ENCODE assay signal across 8 cellular contexts in genomic region chr12:12357697-12358476, GRCh38. TPM values are rescaled to one million over a fixed set of nuclear protein-coding genes. Genes with fewer than 3 reads are reported as not detected.
DNase-seq lines count a peak whose midpoint lies in the region; ATAC-seq and TF ChIP-seq lines count a peak whose summit lies in the region.

No MANE protein-coding gene starts in this region.

- CTCF ChIA-PET in CD8-positive, alpha-beta T cell (lab: Charles Lee) = interaction anchor here (0.9 to 3.5 kb wide), 18 partner anchors 8 to 448 kb away, joined by 3 to 21 read pairs (median 4); partner anchors contain the start of genes DUSP16 and MANSC1

- in situ Hi-C loops in brain microvascular endothelial cell (cut with HindIII; ENCODE audit: low pct_ligation_motif_present, low sequenced_read_pairs) (no loop called here), transverse colon (cut with MboI; ENCODE audit: low pct_ligation_motif_present in 1 of 4, low pct_unique_long_range_greater_than_20kb in 1 of 4, low sequenced_read_pairs in 3 of 4) (loop anchor here in 1 of 4 donors (25.0 kb wide), 1 partner anchor 329 kb away; the partner anchor contains the start of gene GPR19)

- POLR2A ChIA-PET in CD8-positive, alpha-beta T cell (lab: Charles Lee) = interaction anchor here (0.6 to 4.4 kb wide), 28 partner anchors 8 to 386 kb away, joined by 3 to 43 read pairs (median 6); partner anchors contain the start of genes CDKN1B, CREBL2 and MANSC1

- 6 to 11% methylated on average over 6 to 13 of the region's 13 CpGs for WGBS in transverse colon (ENCODE audit: low coverage in 1 of 2), 2 donors

- intact Hi-C loops in CD8-positive, alpha-beta T cell (cut with DNase I, micrococcal nuclease) = loop anchor here (1.0 to 10.0 kb wide), 21 partner anchors 19 to 839 kb away; partner anchors contain the start of genes CDKN1B (in 1 of the 2), CREBL2 (in 1 of the 2), DDX47 (in 1 of the 2) and DUSP16 (in 1 of the 2)
- intact Hi-C loops in lower lobe of right lung (cut with DNase I) = no loop called here
- intact Hi-C loops in transverse colon (cut with DNase I; ENCODE audit: low total_unique reads) = no loop called here

- no peaks in the 10 kb centered on the region for H3K27me3 Mint-ChIP-seq in CD8-positive, alpha-beta T cell (ENCODE audit: low read depth)

- H3K4me3 Mint-ChIP-seq in CD8-positive, alpha-beta T cell = peak overlapping the region; percentile 90

- peaks cover 49% of the 10 kb centered on the region for H3K4me1 Mint-ChIP-seq in CD8-positive, alpha-beta T cell (ENCODE audit: low read depth)

- no peak for TF ChIP-seq CTCF in CD8-positive, alpha-beta T cell (IDR thresholded peaks at IDR 0.05)
- TF ChIP-seq CTCF in brain microvascular endothelial cell (IDR thresholded peaks at IDR 0.05; ENCODE audit: low read depth, low read length, missing control alignments) (no peak), lower lobe of right lung (IDR thresholded peaks at IDR 0.05) (no peak), transverse colon (IDR thresholded peaks at IDR 0.05) (no peak)

- H3K9me3 Mint-ChIP-seq in CD8-positive, alpha-beta T cell = no peaks in the 10 kb centered on the region

- H3K36me3 ChIP-seq in CD8-positive, alpha-beta T cell (ENCODE audit: insufficient read depth, low read length) = no peaks in the 10 kb centered on the region
- H3K36me3 ChIP-seq in brain microvascular endothelial cell (replicated peaks) (no peaks in the 10 kb centered on the region), lower lobe of right lung (peaks cover 3% of the 10 kb centered on the region), transverse colon (no peaks in the 10 kb centered on the region)

- peak; percentile 1 for ATAC-seq in CD8-positive, alpha-beta T cell
- ATAC-seq in GM21367 (IDR thresholded peaks at IDR 0.05; ENCODE audit: unreplicated experiment) (peak; percentile 0), lower lobe of right lung (no peak), HG02852 (IDR thresholded peaks at IDR 0.05; ENCODE audit: unreplicated experiment) (no peak), HG03460 (IDR thresholded peaks at IDR 0.05; ENCODE audit: unreplicated experiment) (no peak)

- peak overlapping the region; percentile 95 for H3K27ac ChIP-seq in CD8-positive, alpha-beta T cell (ENCODE audit: low read depth, low read length)
- H3K27ac ChIP-seq in brain microvascular endothelial cell (peak overlapping the region; percentile 53), lower lobe of right lung (peak overlapping the region; percentile 99), transverse colon (peak overlapping the region; percentile 98 to 99 (median 98))

- no peaks in the 10 kb centered on the region for H3K9me3 ChIP-seq in CD8-positive, alpha-beta T cell (ENCODE audit: low read length)
- H3K9me3 ChIP-seq in lower lobe of right lung = no peaks in the 10 kb centered on the region
- H3K9me3 ChIP-seq in transverse colon = no peaks in the 10 kb centered on the region

- no peak for TF ChIP-seq POLR2A in transverse colon (IDR thresholded peaks at IDR 0.05)

- peak overlapping the region; percentile 96 for H3K27ac Mint-ChIP-seq in CD8-positive, alpha-beta T cell

- DNase-seq in CD8-positive, alpha-beta T cell = no peak
- DNase-seq in NCI-H82 (lab: John Stamatoyannopoulos, UW) (peak; percentile 71), brain microvascular endothelial cell (peak; percentile 22), lower lobe of right lung (no peak), transverse colon (no peak)

- H3K4me1 ChIP-seq in CD8-positive, alpha-beta T cell (ENCODE audit: insufficient read depth, low read length) = peaks cover 31% of the 10 kb centered on the region
- H3K4me1 ChIP-seq in lower lobe of right lung (peaks cover 23% of the 10 kb centered on the region), transverse colon (peaks cover 0 to 28% (median 18%) of the 10 kb centered on the region in 4 donors)

- no peak for TF ChIP-seq EP300 in transverse colon (IDR thresholded peaks at IDR 0.05; ENCODE audit: low read depth)

- H3K27me3 ChIP-seq in CD8-positive, alpha-beta T cell (ENCODE audit: insufficient read depth, low read length) = no peaks in the 10 kb centered on the region
- H3K27me3 ChIP-seq in brain microvascular endothelial cell (replicated peaks) (no peaks in the 10 kb centered on the region), lower lobe of right lung (ENCODE audit: low read depth) (no peaks in the 10 kb centered on the region), transverse colon (no peaks in the 10 kb centered on the region)

- peaks cover 20% of the 10 kb centered on the region for H3K36me3 Mint-ChIP-seq in CD8-positive, alpha-beta T cell

- H3K4me3 ChIP-seq in CD8-positive, alpha-beta T cell (ENCODE audit: low read depth, low read length) = peak overlapping the region; percentile 83
- H3K4me3 ChIP-seq in brain microvascular endothelial cell (ENCODE audit: low read depth, low read length) (peak overlapping the region; percentile 90), lower lobe of right lung (peak overlapping the region; percentile 90), transverse colon (peak overlapping the region; percentile 77 to 90 (median 82))

RNA-seq across cellular contexts. Expression of gene BORCS5, which starts 1.0 kb away (rescaled TPM):
- total RNA-seq in CD8-positive, alpha-beta T cell = 10 to 100 TPM; 33.8 to 38.8 TPM
- 10.1 TPM for total RNA-seq in lower lobe of right lung
- 10 to 100 TPM in 3 of 4 donors, 1 to 10 TPM in 1; 8.5 to 52.7 (median 21.3) TPM for total RNA-seq in transverse colon

RNA-seq across cellular contexts. Expression of gene MANSC1, which starts 7.8 kb away (rescaled TPM):
- total RNA-seq in CD8-positive, alpha-beta T cell = not detected
- total RNA-seq in lower lobe of right lung = 23.7 TPM
- 10 to 100 TPM in 3 of 4 donors, 1 to 10 TPM in 1; 6.6 to 25.3 (median 19.4) TPM for total RNA-seq in transverse colon

Comparison
In these comparisons a context has a peak if more than half of its experiments do, and no peak if none do; other contexts are left out.
1. ATAC-seq: peak in CD8-positive, alpha-beta T cell (single experiment) and GM21367 (single experiment); none in lower lobe of right lung (0 of 2), HG02852 (single experiment) and HG03460 (single experiment).
2. DNase-seq: peak in NCI-H82 (single experiment) and brain microvascular endothelial cell (single experiment); none in CD8-positive, alpha-beta T cell (0 of 7), lower lobe of right lung (single experiment) and transverse colon (single experiment).
3. RNA of gene MANSC1, which starts 7.8 kb away (total RNA-seq): 23.7 TPM in lower lobe of right lung (single experiment) and 6.6 to 25.3 TPM in transverse colon; not detected in CD8-positive, alpha-beta T cell; every median in the first group is over 4 times any median in the second.
4. intact Hi-C loops: an anchor here in CD8-positive, alpha-beta T cell (1.0 to 10.0 kb wide); none called in lower lobe of right lung and transverse colon.
5. Peak in every context shown above with its lines, with median percentiles within 50 percentile points of each other: H3K27ac ChIP-seq and H3K4me3 ChIP-seq.